1 cellular context compared by ENCODE assay signal in the genomic region with DNA sequence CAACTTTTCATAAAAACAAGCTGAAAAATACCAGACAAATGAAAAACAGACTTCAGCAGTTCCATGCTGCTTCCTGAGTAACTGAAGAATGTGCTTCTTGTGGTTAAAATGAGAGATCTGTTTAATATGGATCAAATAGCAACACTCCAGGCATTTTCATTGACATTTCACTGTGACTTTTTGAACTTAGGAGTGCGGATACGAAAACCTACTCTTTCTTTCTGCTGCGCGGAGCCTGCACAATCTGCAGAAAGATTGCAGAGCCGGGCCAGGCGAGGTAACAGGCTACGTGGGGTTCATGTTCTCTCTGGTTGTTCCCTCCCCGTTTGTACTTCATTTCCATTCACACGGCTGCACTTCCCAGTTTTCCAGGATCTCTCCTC.
TF ChIP-seq lines count a peak whose summit lies in the region.

No MANE protein-coding gene starts in this region.

TF ChIP-seq in HCT116, 20 proteins besides CTCF, POLR2A, EP300 and RAD21 (continued from another document):
- TF ChIP-seq JUND (IDR thresholded peaks at IDR 0.05) (no peak), CBX3 (IDR thresholded peaks at IDR 0.05; ENCODE audit: low read depth) (no peak), ZNF274 (IDR thresholded peaks at IDR 0.05; ENCODE audit: low read depth, low read length) (no peak)
- TF ChIP-seq, protein P1, sequence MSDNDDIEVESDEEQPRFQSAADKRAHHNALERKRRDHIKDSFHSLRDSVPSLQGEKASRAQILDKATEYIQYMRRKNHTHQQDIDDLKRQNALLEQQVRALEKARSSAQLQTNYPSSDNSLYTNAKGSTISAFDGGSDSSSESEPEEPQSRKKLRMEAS (IDR thresholded peaks at IDR 0.05), result no peak
TF ChIP-seq in HCT116: peak in this region for 0.
